Comparison of ENCODE assay signal across 8 cellular contexts in the genomic region with DNA sequence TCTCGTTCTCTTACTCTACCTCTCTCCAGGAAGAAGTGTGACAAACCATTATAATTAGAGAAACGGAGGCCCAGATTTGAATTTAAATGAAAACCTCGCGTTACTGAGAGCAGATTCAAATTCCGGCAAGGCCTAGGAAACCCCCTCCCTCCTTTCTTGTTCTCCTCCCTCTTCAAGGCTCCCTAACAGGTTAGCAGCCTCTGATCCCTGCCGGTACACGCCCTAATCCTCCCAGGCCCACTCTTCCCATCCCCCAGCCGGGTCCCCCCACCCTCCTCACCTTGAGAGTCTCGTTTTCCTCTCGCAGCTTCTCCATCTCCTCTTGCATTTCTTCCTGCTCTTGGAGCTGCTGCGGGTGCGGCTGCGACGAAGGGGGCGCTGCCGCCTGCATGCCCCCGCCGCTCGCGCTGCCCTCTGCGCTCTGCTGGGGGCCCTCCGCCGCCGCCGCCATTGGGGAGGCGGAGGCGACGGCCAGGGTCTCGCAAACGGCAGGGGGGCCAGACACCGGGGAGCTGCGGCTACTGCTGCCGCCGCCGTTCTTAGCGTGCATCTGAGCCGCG. TPM values are rescaled to one million over a fixed set of nuclear protein-coding genes. Genes with fewer than 3 reads are reported as not detected.
A peak's percentile ranks its signal among the peaks of the same experiment; 100 is the strongest.
DNase-seq lines count a peak whose midpoint lies in the region; ATAC-seq and TF ChIP-seq lines count a peak whose summit lies in the region.

No MANE protein-coding gene starts in this region.

- peaks cover 38% of the 10 kb centered on the region for H3K4me1 Mint-ChIP-seq in CD4-positive, alpha-beta T cell (ENCODE audit: low read depth)
- peaks cover 35% of the 10 kb centered on the region for H3K4me1 Mint-ChIP-seq in activated T-cell treated with anti-CD3 and anti-CD28 coated beads, Interleukin-2, amount 50 U/mL, for 4 hours (ENCODE audit: low read depth)

- H4K8ac ChIP-seq in IMR-90 (ENCODE audit: low read depth in 2 of 2, low read length in 2 of 2) = peak overlapping the region in 1 of 2 experiments; percentile 30; a peak in 1 of 4 replicates

- no peak overlapping the region for H3K4ac ChIP-seq in IMR-90 (ENCODE audit: low read depth, low read length)

- H2AK9ac ChIP-seq in IMR-90 (replicated peaks; ENCODE audit: low read depth, low read length, poor library complexity) = peak overlapping the region; percentile 83

- peak overlapping the region; percentile 97 for H3K4me2 ChIP-seq in IMR-90 (ENCODE audit: low read depth, low read length)

- POLR2A ChIA-PET in CD4-positive, alpha-beta T cell (lab: Charles Lee) = interaction anchor here (0.7 to 2.1 kb wide), 10 partner anchors 8 to 1726 kb away, joined by 3 to 14 read pairs (median 4); a partner anchor contains a TSS
- POLR2A ChIA-PET in IMR-90 (lab: Charles Lee; ENCODE audit: unreplicated experiment) = interaction anchor here (0.5 kb wide), 1 partner anchor 241 kb away, joined by 3 read pairs; no protein-coding TSS in a partner anchor

- peak; percentile 7 for ATAC-seq in CD4-positive, alpha-beta T cell (ENCODE audit: poor library complexity)
- ATAC-seq in GM19025 (IDR thresholded peaks at IDR 0.05; ENCODE audit: low read depth, unreplicated experiment) (peak; percentile 16), IMR-90 (ENCODE audit: low read depth) (peak; percentile 48), HG02973 (IDR thresholded peaks at IDR 0.05; ENCODE audit: unreplicated experiment) (no peak)
- peak; percentile 29 to 33 for ATAC-seq in activated T-cell treated with anti-CD3 and anti-CD28 coated beads, Interleukin-2, amount 50 U/mL, for 4 hours

- H3K27ac ChIP-seq in CD4-positive, alpha-beta T cell (ENCODE audit: low read depth, low read length) = no peak overlapping the region
- no peak overlapping the region for H3K27ac ChIP-seq in IMR-90 (ENCODE audit: insufficient read depth, low read length)

- H3K4me3 Mint-ChIP-seq in CD4-positive, alpha-beta T cell = peak overlapping the region; percentile 87
- H3K4me3 Mint-ChIP-seq in activated T-cell treated with anti-CD3 and anti-CD28 coated beads, Interleukin-2, amount 50 U/mL, for 4 hours = peak overlapping the region; percentile 91

- H4K5ac ChIP-seq in IMR-90 (ENCODE audit: low read depth, low read length) = no peak overlapping the region

- no peaks in the 10 kb centered on the region for H3K36me3 Mint-ChIP-seq in CD4-positive, alpha-beta T cell (ENCODE audit: low read depth)
- H3K36me3 Mint-ChIP-seq in activated T-cell treated with anti-CD3 and anti-CD28 coated beads, Interleukin-2, amount 50 U/mL, for 4 hours (ENCODE audit: insufficient read depth) = no peaks in the 10 kb centered on the region

- peaks cover 32% of the 10 kb centered on the region for H3K27me3 Mint-ChIP-seq in CD4-positive, alpha-beta T cell
- peaks cover 22% of the 10 kb centered on the region for H3K27me3 Mint-ChIP-seq in activated T-cell treated with anti-CD3 and anti-CD28 coated beads, Interleukin-2, amount 50 U/mL, for 4 hours (ENCODE audit: low read depth)

- in situ Hi-C loops in IMR-90 (cut with MboI; ENCODE audit: low sequenced_read_pairs) = no loop called here

- no peak overlapping the region for H2BK120ac ChIP-seq in IMR-90 (ENCODE audit: low read depth, low read length)

- TF ChIP-seq RAD21 in IMR-90 (IDR thresholded peaks at IDR 0.05; ENCODE audit: low read length) = no peak

- no peak overlapping the region for H2BK5ac ChIP-seq in IMR-90 (ENCODE audit: low read depth, low read length, poor library complexity, severe bottlenecking)

- no peak overlapping the region for H4K91ac ChIP-seq in IMR-90 (ENCODE audit: insufficient read depth, low read depth, low read length)

- peak overlapping the region; percentile 74 for H3K4me3 ChIP-seq in IMR-90 (ENCODE audit: insufficient read depth, low read depth, low read length)

- no peaks in the 10 kb centered on the region for H3K36me3 ChIP-seq in IMR-90 (ENCODE audit: control insufficient read depth, insufficient read depth, low read length)

- intact Hi-C loops in CD4-positive, alpha-beta T cell (cut with DNase I, micrococcal nuclease) = loop anchor here in 1 of 2 experiments (10.0 kb wide), 1 partner anchor 1009 kb away; a partner anchor contains a TSS
- intact Hi-C loops in IMR-90 (cut with micrococcal nuclease) = loop anchor here (5.0 kb wide), 2 partner anchors 33 to 213 kb away; no protein-coding TSS in a partner anchor

- H3K56ac ChIP-seq in IMR-90 (ENCODE audit: extremely low read depth, insufficient read depth, low read length) = no peak overlapping the region; the same call in 1 of the 2 replicates

- 0% methylated on average over 21 of the region's 38 CpGs; no CpG with 5 or more reads in 1 of the 2 experiments for WGBS in IMR-90 (ENCODE audit: extremely low coverage in 2 of 2, insufficient read length in 1 of 2), 2 experiments

- H3K4me1 ChIP-seq in IMR-90 (ENCODE audit: control insufficient read depth, insufficient read depth, low read length) = peaks cover 5% of the 10 kb centered on the region; the same call in 1 of the 2 replicates

- H3K9ac ChIP-seq in IMR-90 (ENCODE audit: low read depth, low read length) = 0 out of 2 replicates have a peak overlapping the region, but pooled peaks have one; percentile 22

- H2BK20ac ChIP-seq in IMR-90 (ENCODE audit: low read depth, low read length) = no peak overlapping the region

- no peak for TF ChIP-seq CTCF in CD4-positive, alpha-beta T cell (IDR thresholded peaks at IDR 0.05)
- TF ChIP-seq CTCF in IMR-90 (conservative IDR thresholded peaks at IDR 0.05; ENCODE audit: low read depth, low read length) = peak; percentile 23

- BruUV-seq in IMR-90 (replicated peaks; lab: Mats Ljungman, UMichigan) = no TSS peak

- H2BK15ac ChIP-seq in IMR-90 (ENCODE audit: low read depth, low read length) = no peak overlapping the region

- H3K9me3 ChIP-seq in CD4-positive, alpha-beta T cell (ENCODE audit: control insufficient read depth, low read length) = no peaks in the 10 kb centered on the region
- no peaks in the 10 kb centered on the region for H3K9me3 ChIP-seq in IMR-90 (ENCODE audit: control insufficient read depth, insufficient read depth, low read length)

- H2AK5ac ChIP-seq in IMR-90 (ENCODE audit: low read depth, low read length) = no peak overlapping the region

- peak overlapping the region; percentile 58; the same call in 1 of the 2 replicates for H3K23ac ChIP-seq in IMR-90 (ENCODE audit: low read depth, low read length)

- DNase-seq in CD4-positive, alpha-beta T cell = peak in 3 of 10 experiments; percentile 10 to 36 (median 15)
- DNase-seq in IMR-90 = no peak
- DNase-seq in activated T-cell treated with anti-CD3 and anti-CD28 coated beads, Interleukin-2, amount 50 U/mL, for 4 hours = no peak
- DNase-seq in foreskin melanocyte = peak; percentile 17
- peak; percentile 59 for DNase-seq in occipital lobe (lab: John Stamatoyannopoulos, UW)
- DNase-seq in NCI-H510A treated with DMSO at 0.1 percent for 48 hours (lab: John Stamatoyannopoulos, UW) = no peak

- no peaks in the 10 kb centered on the region for H4K20me1 ChIP-seq in IMR-90 (ENCODE audit: insufficient read depth, low read length)

- peaks cover 4% of the 10 kb centered on the region; the same call in 1 of the 2 replicates for H3K9me1 ChIP-seq in IMR-90 (ENCODE audit: insufficient read depth, low read length)

- dilution Hi-C loops in IMR-90 (cut with HindIII; ENCODE audit: low sequenced_read_pairs, unreplicated experiment) = no loop called here

- peak overlapping the region; percentile 96 for H2AFZ ChIP-seq in IMR-90 (replicated peaks; ENCODE audit: low read length, poor library complexity)

- peaks cover 21% of the 10 kb centered on the region for H3K27me3 ChIP-seq in CD4-positive, alpha-beta T cell (ENCODE audit: control insufficient read depth, insufficient read depth, low read length)
- 0 out of 2 replicates have a peak, but pooled peaks cover 3% of the 10 kb centered on the region for H3K27me3 ChIP-seq in IMR-90 (ENCODE audit: control insufficient read depth, insufficient read depth, low read length)

- CTCF ChIA-PET in CD4-positive, alpha-beta T cell (lab: Charles Lee) = interaction anchor here (1.1 to 3.7 kb wide), 17 partner anchors 8 to 1559 kb away, joined by 3 to 26 read pairs (median 7); a partner anchor contains a TSS
- CTCF ChIA-PET in IMR-90 (lab: Yijun Ruan, JAX) = interaction anchor here (0.5 to 3.2 kb wide), 20 partner anchors 14 to 1980 kb away, joined by 3 to 26 read pairs (median 5); a partner anchor contains a TSS

- H3K18ac ChIP-seq in IMR-90 (ENCODE audit: low read depth, low read length) = no peak overlapping the region

- H3K27ac Mint-ChIP-seq in CD4-positive, alpha-beta T cell = peak overlapping the region; percentile 11

- H3K9me3 Mint-ChIP-seq in CD4-positive, alpha-beta T cell = no peaks in the 10 kb centered on the region
- no peaks in the 10 kb centered on the region for H3K9me3 Mint-ChIP-seq in activated T-cell treated with anti-CD3 and anti-CD28 coated beads, Interleukin-2, amount 50 U/mL, for 4 hours

- TF ChIP-seq POLR2A in IMR-90 (IDR thresholded peaks at IDR 0.05; ENCODE audit: low read depth, low read length) = no peak

- 0 out of 4 replicates have a peak, but pooled peaks cover 0 to 8% of the 10 kb centered on the region in 2 experiments for H3K79me1 ChIP-seq in IMR-90 (ENCODE audit: low read depth in 1 of 2, low read length in 2 of 2)

- no peak overlapping the region for H3K14ac ChIP-seq in IMR-90 (replicated peaks; ENCODE audit: low read depth, low read length)

TF ChIP-seq in IMR-90, 13 proteins besides CTCF, POLR2A, EP300 and RAD21 (continues in another document):
- TF ChIP-seq CEBPB (IDR thresholded peaks at IDR 0.05; ENCODE audit: low read depth, low read length) (no peak), RFX5 (IDR thresholded peaks at IDR 0.05; ENCODE audit: low read depth, low read length) (no peak), FOS (IDR thresholded peaks at IDR 0.05; ENCODE audit: low read depth, low read length) (no peak), NFE2L2 (IDR thresholded peaks at IDR 0.05; ENCODE audit: low read depth, low read length) (no peak), BHLHE40 (IDR thresholded peaks at IDR 0.05; ENCODE audit: low read depth, low read length) (no peak), MXI1 (IDR thresholded peaks at IDR 0.05; ENCODE audit: borderline replicate concordance, low read depth, low read length) (no peak), CHD1 (IDR thresholded peaks at IDR 0.05; ENCODE audit: low read depth, low read length) (no peak), RCOR1 (IDR thresholded peaks at IDR 0.05; ENCODE audit: insufficient replicate concordance, low read length) (no peak), SMC3 (IDR thresholded peaks at IDR 0.05; ENCODE audit: low read depth, low read length) (no peak)

RNA-seq across cellular contexts. Expression of a gene that starts 56.1 kb away (rescaled TPM):
- 1 to 10 TPM; 1.0 to 1.3 TPM for total RNA-seq in CD4-positive, alpha-beta T cell
- total RNA-seq in IMR-90 (2012; rRNA removed) (0.83 and 0.90 TPM in 2 replicates), occipital lobe (116 TPM)
- polyA plus RNA-seq in IMR-90 (2012; rRNA removed) = 1.4 and 2.9 TPM in 2 replicates
- polyA plus RNA-seq in IMR-90 (2012; cell fraction: cytosol; rRNA removed) = 0.13 and 0.19 TPM in 2 replicates
- polyA plus RNA-seq in IMR-90 (2012; cell fraction: nucleus; rRNA removed; ENCODE audit: low replicate concordance) = 1.1 and 12.2 TPM in 2 replicates
- 1 to 10 TPM; 1.6 to 3.0 (median 1.6) TPM for total RNA-seq in activated T-cell treated with anti-CD3 and anti-CD28 coated beads, Interleukin-2, amount 50 U/mL, for 4 hours

Comparison
In these comparisons a context has a peak if more than half of its experiments do, and no peak if none do; other contexts are left out.
1. DNase-seq: peak in foreskin melanocyte (single experiment) and occipital lobe (single experiment); none in IMR-90 (single experiment), activated T-cell treated with anti-CD3 and anti-CD28 coated beads, Interleukin-2, amount 50 U/mL, for 4 hours (single experiment) and NCI-H510A treated with DMSO at 0.1 percent for 48 hours (single experiment).
2. RNA of a gene that starts 56.1 kb away (total RNA-seq): 116 TPM in occipital lobe (single experiment); 1.6 to 3.0 TPM in activated T-cell treated with anti-CD3 and anti-CD28 coated beads, Interleukin-2, amount 50 U/mL, for 4 hours, 1.0 to 1.3 TPM in CD4-positive, alpha-beta T cell and 0.83 to 0.90 TPM in IMR-90; every median in the first group is over 10 times any median in the second.